8 cellular contexts compared by ENCODE assay signal in the genomic region with DNA sequence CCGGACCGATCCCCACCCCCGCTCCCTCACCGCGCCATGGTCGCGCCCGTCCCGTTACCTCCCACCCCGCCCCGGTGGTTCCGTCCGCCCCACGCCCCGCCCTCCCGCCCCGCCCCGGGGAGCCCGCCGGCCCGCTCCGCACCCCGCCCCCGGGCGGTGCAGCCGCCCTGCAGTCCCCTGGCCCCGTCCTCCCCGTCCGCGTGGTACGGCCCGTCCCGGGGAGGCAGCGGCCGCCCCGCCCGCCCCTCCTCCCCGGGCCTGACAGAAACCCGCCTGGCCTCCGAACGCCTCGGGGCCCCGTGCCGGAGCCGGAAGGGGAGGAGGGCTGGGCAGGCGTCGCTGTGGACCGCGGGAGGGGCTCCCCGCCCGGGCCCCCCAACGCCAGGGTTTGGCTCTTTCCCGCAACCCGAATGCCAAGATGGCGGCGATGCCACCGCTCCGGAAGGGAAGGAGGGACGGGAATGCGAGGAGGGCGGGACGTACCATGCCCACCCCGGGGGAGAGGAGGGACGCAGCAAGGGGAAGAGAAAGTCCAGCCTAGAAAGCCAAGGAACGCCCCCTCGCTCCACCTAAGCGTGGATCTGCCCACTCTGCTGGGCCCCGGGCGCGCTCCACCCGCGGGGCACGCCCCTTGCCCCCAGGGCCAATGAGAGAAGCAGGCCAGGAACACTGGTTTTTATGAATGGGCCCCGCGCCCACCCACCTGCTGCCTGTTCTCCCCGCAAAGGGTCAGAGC. TPM values are rescaled to one million over a fixed set of nuclear protein-coding genes. Genes with fewer than 3 reads are reported as not detected.
DNase-seq lines count a peak whose midpoint lies in the region; ATAC-seq and TF ChIP-seq lines count a peak whose summit lies in the region.

Gene PIP4K2B (minus strand): TSS at position 56 of the 736 bp plus-strand sequence. CDS start 132 bp downstream, outside the sequence.

- peak within 1 kb of the TSS; percentile 98 for H3K9ac ChIP-seq in PC-3 (ENCODE audit: low read length)

- peak; percentile 76 for ATAC-seq in GM21619 (IDR thresholded peaks at IDR 0.05; ENCODE audit: unreplicated experiment)
- ATAC-seq in PC-3: peak; percentile 92
- peak; percentile 94 for ATAC-seq in mucosa of descending colon

- peak within 1 kb of the TSS; percentile 80 for H2AFZ ChIP-seq in PC-3 (ENCODE audit: low read length)

- no peaks in the 10 kb centered on the region for H3K9me2 ChIP-seq in PC-3 (replicated peaks; ENCODE audit: low read length)

- H4K20me1 ChIP-seq in PC-3 (ENCODE audit: low read length): peaks cover 9% of the 10 kb centered on the region; the same call in 1 of the 2 replicates

- CTCF ChIA-PET in PC-3 (lab: Charles Lee): no interaction called here

- H3K79me2 ChIP-seq in PC-3 (ENCODE audit: low read length): peaks cover 44% of the 10 kb centered on the region

- POLR2A ChIA-PET in PC-3 (lab: Charles Lee; ENCODE audit: unreplicated experiment): no interaction called here

- no TSS peak for BruUV-seq in PC-3 (replicated peaks; lab: Mats Ljungman, UMichigan)

- H3K4me3 ChIP-seq in Jurkat, Clone E6-1 (ENCODE audit: low read length): peak within 1 kb of the TSS; percentile 78
- H3K4me3 ChIP-seq in PC-3 (ENCODE audit: low read length): peak within 1 kb of the TSS; percentile 72
- peak within 1 kb of the TSS; percentile 67 for H3K4me3 ChIP-seq in mucosa of descending colon

- DNase-seq in DMS153 (lab: John Stamatoyannopoulos, UW): peak; percentile 96
- peak; percentile 94 for DNase-seq in Jurkat, Clone E6-1 (ENCODE audit: low read depth, low spot score)
- peak; percentile 89 for DNase-seq in PC-3
- DNase-seq in activated T-cell treated with anti-CD3 and anti-CD28 coated beads for 48 hours (ENCODE audit: low read depth): peak; percentile 87
- peak; percentile 66 for DNase-seq in epithelial cell of prostate (ENCODE audit: low read depth, low spot score)
- peak; percentile 95 to 97 (median 95) for DNase-seq in mucosa of descending colon
- DNase-seq in stimulated activated CD8-positive, alpha-beta memory T cell treated with anti-CD3 and anti-CD28 coated beads, Interleukin-4, amount 100 ng/mL, for 1 hour (ENCODE audit: low read depth in 2 of 2, low spot score in 1 of 2): peak; percentile 54 to 65

- intact Hi-C loops in PC-3 (cut with micrococcal nuclease): loop anchor here (2.0 kb wide), 1 partner anchor 47 kb away; the partner anchor contains the start of gene PSMB3
- intact Hi-C loops in mucosa of descending colon (cut with DNase I, micrococcal nuclease): no loop called here

- H3K36me3 ChIP-seq in PC-3 (ENCODE audit: low read depth, low read length) (peaks cover 13% of the 10 kb centered on the region; the same call in 1 of the 2 replicates), mucosa of descending colon (ENCODE audit: low read depth) (peaks cover under 1% of the 10 kb centered on the region)

- no peak for TF ChIP-seq CTCF in PC-3 (conservative IDR thresholded peaks at IDR 0.05; ENCODE audit: low read depth, low read length)
- no peak for TF ChIP-seq CTCF in mucosa of descending colon (IDR thresholded peaks at IDR 0.05)

- H3K4me1 ChIP-seq in PC-3 (ENCODE audit: insufficient read depth, low read length) (peaks cover 16% of the 10 kb centered on the region), mucosa of descending colon (ENCODE audit: low read depth) (peaks cover 31% of the 10 kb centered on the region)

- H3F3A ChIP-seq in PC-3 (ENCODE audit: low read length, unreplicated experiment): no peaks in the 10 kb centered on the region

- H3K4me2 ChIP-seq in PC-3 (ENCODE audit: low read length): peak within 1 kb of the TSS; percentile 84

- H3K9me3 ChIP-seq in PC-3 (ENCODE audit: low read length) (no peaks in the 10 kb centered on the region), mucosa of descending colon (no peaks in the 10 kb centered on the region)

- H3K27ac ChIP-seq in PC-3 (ENCODE audit: low read length) (peak within 1 kb of the TSS; percentile 92), epithelial cell of prostate (peak within 1 kb of the TSS; percentile 93)

- no peaks in the 10 kb centered on the region for H3K27me3 ChIP-seq in PC-3 (ENCODE audit: low read length)

RNA-seq across cellular contexts. Expression of gene PIP4K2B, which starts in this region (rescaled TPM):
- 42.4 TPM for polyA plus RNA-seq in Jurkat, Clone E6-1 (2012; ENCODE audit: insufficient read depth, insufficient read length)
- total RNA-seq in PC-3 (2014; rRNA removed) (25.5 and 43.7 TPM in 2 replicates), mucosa of descending colon (10 to 100 TPM; 16.7 to 44.8 (median 20.6) TPM)

Comparison
In these comparisons a context has a peak if more than half of its experiments do, and no peak if none do; other contexts are left out.
1. Peak in every context shown above with its lines: DNase-seq, ATAC-seq, H3K4me3 ChIP-seq and H3K27ac ChIP-seq.